ENCODE assay signal across 21 cellular contexts in genomic region chr5:157306092-157306491, GRCh38. TPM values are rescaled to one million over a fixed set of nuclear protein-coding genes. Genes with fewer than 3 reads are reported as not detected.
DNase-seq lines count a peak whose midpoint lies in the region; TF ChIP-seq lines count a peak whose summit lies in the region.
"Had no signal": no experiment of that assay in that cellular context is flagged by ENCODE, and none has a peak within 500 bp of the region (broad histone marks: within the 10 kb centered on the region; RNA-seq: fewer than 3 reads in every experiment).

No MANE protein-coding gene starts in this region.

- peaks cover 75% of the 10 kb centered on the region for H3K4me1 ChIP-seq in CD8-positive, alpha-beta memory T cell (ENCODE audit: insufficient read depth, low read length)
- H3K4me1 ChIP-seq: Caco-2, upper lobe of left lung had no signal

- no peak for TF ChIP-seq CTCF in progenitor cell of endocrine pancreas (IDR thresholded peaks at IDR 0.05; ENCODE audit: unreplicated experiment)

- H3K9me3 ChIP-seq in CD8-positive, alpha-beta memory T cell (ENCODE audit: low read length), result no peaks in the 10 kb centered on the region
- H3K9me3 ChIP-seq: Caco-2, upper lobe of left lung had no signal

- no peaks in the 10 kb centered on the region for H3K9me3 Mint-ChIP-seq in activated T-cell treated with anti-CD3 and anti-CD28 coated beads, Interleukin-2, amount 50 U/mL, for 24 hours
- no peaks in the 10 kb centered on the region for H3K9me3 Mint-ChIP-seq in CD8-positive, alpha-beta memory T cell
- H3K9me3 Mint-ChIP-seq in activated naive CD8-positive, alpha-beta T cell treated with anti-CD3 and anti-CD28 coated beads for 36 hours, result peaks cover 7% of the 10 kb centered on the region
- no peaks in the 10 kb centered on the region for H3K9me3 Mint-ChIP-seq in progenitor cell of endocrine pancreas (ENCODE audit: low read depth)

- no peak for DNase-seq in activated T-cell treated with anti-CD3 and anti-CD28 coated beads, Interleukin-2, amount 50 U/mL, for 24 hours
- DNase-seq in activated T-cell treated with anti-CD3 and anti-CD28 coated beads, Interleukin-2, amount 50 U/mL, for 48 hours, result no peak
- DNase-seq in CD8-positive, alpha-beta memory T cell, result no peak
- no peak for DNase-seq in activated naive CD8-positive, alpha-beta T cell treated with anti-CD3 and anti-CD28 coated beads for 36 hours
- DNase-seq in progenitor cell of endocrine pancreas (ENCODE audit: low spot score, unreplicated experiment) (no peak), T1000 (lab: John Stamatoyannopoulos, UW) (no peak), DMS53 treated with DMSO at 0.1 percent for 48 hours (lab: John Stamatoyannopoulos, UW; ENCODE audit: unreplicated experiment) (no peak), globus pallidus (ENCODE audit: low spot score) (no peak)
- DNase-seq: ACHN; brain microvascular endothelial cell; Caco-2; cortex of kidney; hippocampal formation; kidney; NCI-H1694; NCI-H2227 treated with DMSO at 0.1 percent for 48 hours; NCI-H82; PC-9; retina; stimulated activated CD4-positive, alpha-beta T cell treated with anti-CD3 and anti-CD28 coated beads, Interleukin-12 subunit alpha, Interleukin-12 subunit beta, amount 100 ng/mL, for 4 hours; upper lobe of left lung had no signal

- peaks cover 73% of the 10 kb centered on the region for H3K4me1 Mint-ChIP-seq in activated T-cell treated with anti-CD3 and anti-CD28 coated beads, Interleukin-2, amount 50 U/mL, for 24 hours (ENCODE audit: low read depth)
- H3K4me1 Mint-ChIP-seq in CD8-positive, alpha-beta memory T cell, result peaks cover 69 to 78% (median 76%) of the 10 kb centered on the region in 3 donors
- H3K4me1 Mint-ChIP-seq in activated naive CD8-positive, alpha-beta T cell treated with anti-CD3 and anti-CD28 coated beads for 36 hours, result peaks cover 74% of the 10 kb centered on the region
- no peaks in the 10 kb centered on the region for H3K4me1 Mint-ChIP-seq in progenitor cell of endocrine pancreas (ENCODE audit: low read depth)

- H3K27ac Mint-ChIP-seq in activated T-cell treated with anti-CD3 and anti-CD28 coated beads, Interleukin-2, amount 50 U/mL, for 24 hours, result peak overlapping the region; percentile 84
- peak overlapping the region; percentile 58 to 99 (median 94) for H3K27ac Mint-ChIP-seq in CD8-positive, alpha-beta memory T cell
- H3K27ac Mint-ChIP-seq in activated naive CD8-positive, alpha-beta T cell treated with anti-CD3 and anti-CD28 coated beads for 36 hours, result peak overlapping the region; percentile 88
- peak overlapping the region; percentile 8 for H3K27ac Mint-ChIP-seq in progenitor cell of endocrine pancreas

- H3K27me3 ChIP-seq in CD8-positive, alpha-beta memory T cell (ENCODE audit: insufficient read depth, low read length, poor library complexity, severe bottlenecking), result no peaks in the 10 kb centered on the region
- H3K27me3 ChIP-seq: brain microvascular endothelial cell, upper lobe of left lung had no signal

- H3K27me3 Mint-ChIP-seq in activated T-cell treated with anti-CD3 and anti-CD28 coated beads, Interleukin-2, amount 50 U/mL, for 24 hours, result no peaks in the 10 kb centered on the region
- no peaks in the 10 kb centered on the region for H3K27me3 Mint-ChIP-seq in CD8-positive, alpha-beta memory T cell
- H3K27me3 Mint-ChIP-seq in activated naive CD8-positive, alpha-beta T cell treated with anti-CD3 and anti-CD28 coated beads for 36 hours, result no peaks in the 10 kb centered on the region
- H3K27me3 Mint-ChIP-seq in progenitor cell of endocrine pancreas, result no peaks in the 10 kb centered on the region

- H3K27ac ChIP-seq in CD8-positive, alpha-beta memory T cell (ENCODE audit: low read depth, low read length), result no peak overlapping the region
- H3K27ac ChIP-seq: brain microvascular endothelial cell, PC-9, upper lobe of left lung had no signal

- POLR2A ChIA-PET in CD8-positive, alpha-beta memory T cell (lab: Charles Lee), result interaction anchor here (2.6 kb wide), 1 partner anchor 34 kb away, joined by 8 read pairs; no protein-coding TSS in a partner anchor

- H3K36me3 ChIP-seq in CD8-positive, alpha-beta memory T cell (ENCODE audit: insufficient read depth, low read length), result peaks cover 35% of the 10 kb centered on the region
- H3K36me3 ChIP-seq: brain microvascular endothelial cell had no signal

- H3K4me3 ChIP-seq in CD8-positive, alpha-beta memory T cell (ENCODE audit: low read length), result peak overlapping the region; percentile 10
- H3K4me3 ChIP-seq: PC-9, upper lobe of left lung had no signal

- CTCF ChIA-PET in CD8-positive, alpha-beta memory T cell (lab: Charles Lee), result interaction anchor here (1.5 to 1.8 kb wide), 4 partner anchors 12 to 157 kb away, joined by 4 to 8 read pairs (median 6); no protein-coding TSS in a partner anchor

- H3K4me3 Mint-ChIP-seq in activated T-cell treated with anti-CD3 and anti-CD28 coated beads, Interleukin-2, amount 50 U/mL, for 24 hours, result no peak overlapping the region
- H3K4me3 Mint-ChIP-seq in CD8-positive, alpha-beta memory T cell, result peak overlapping the region in 6 of 7 donors; percentile 0 to 91 (median 80)
- H3K4me3 Mint-ChIP-seq in activated naive CD8-positive, alpha-beta T cell treated with anti-CD3 and anti-CD28 coated beads for 36 hours, result no peak overlapping the region
- no peak overlapping the region for H3K4me3 Mint-ChIP-seq in progenitor cell of endocrine pancreas (ENCODE audit: low read depth)

- H3K36me3 Mint-ChIP-seq in activated T-cell treated with anti-CD3 and anti-CD28 coated beads, Interleukin-2, amount 50 U/mL, for 24 hours (ENCODE audit: low read depth), result peaks cover 99% of the 10 kb centered on the region
- H3K36me3 Mint-ChIP-seq in CD8-positive, alpha-beta memory T cell, result peaks cover 11 to 96% (median 21%) of the 10 kb centered on the region in 3 donors
- peaks cover 61% of the 10 kb centered on the region for H3K36me3 Mint-ChIP-seq in activated naive CD8-positive, alpha-beta T cell treated with anti-CD3 and anti-CD28 coated beads for 36 hours
- H3K36me3 Mint-ChIP-seq in progenitor cell of endocrine pancreas (ENCODE audit: insufficient read depth), result peaks cover 3% of the 10 kb centered on the region

RNA-seq across cellular contexts. Expression of gene CYFIP2, which starts 40.2 kb away (rescaled TPM):
- total RNA-seq in CD8-positive, alpha-beta memory T cell, result 100 to 1,000 TPM; 239 to 259 TPM
- polyA plus RNA-seq in CD8-positive, alpha-beta memory T cell, result 534 TPM
- 100 to 1,000 TPM; 324 to 325 TPM for total RNA-seq in activated naive CD8-positive, alpha-beta T cell treated with anti-CD3 and anti-CD28 coated beads for 36 hours
- total RNA-seq in progenitor cell of endocrine pancreas, result 85.1 and 88.5 TPM in 2 replicates
- total RNA-seq: PC-9 had no signal

Comparison
In these comparisons a context has a peak if more than half of its experiments do, and no peak if none do; other contexts are left out.
1. H3K27ac Mint-ChIP-seq: peak in every context shown above with its lines; median percentile 94 in CD8-positive, alpha-beta memory T cell; 88 in activated naive CD8-positive, alpha-beta T cell treated with anti-CD3 and anti-CD28 coated beads for 36 hours; 84 in activated T-cell treated with anti-CD3 and anti-CD28 coated beads, Interleukin-2, amount 50 U/mL, for 24 hours; 8 in progenitor cell of endocrine pancreas.
2. H3K4me3 Mint-ChIP-seq: peak in CD8-positive, alpha-beta memory T cell (6 of 7); none in activated T-cell treated with anti-CD3 and anti-CD28 coated beads, Interleukin-2, amount 50 U/mL, for 24 hours (single experiment), activated naive CD8-positive, alpha-beta T cell treated with anti-CD3 and anti-CD28 coated beads for 36 hours (single experiment) and progenitor cell of endocrine pancreas (single experiment).